9 cellular contexts compared by ENCODE assay signal in genomic region chr12:56931474-56931978, GRCh38. TPM values are rescaled to one million over a fixed set of nuclear protein-coding genes. Genes with fewer than 3 reads are reported as not detected.
DNase-seq lines count a peak whose midpoint lies in the region; ATAC-seq and TF ChIP-seq lines count a peak whose summit lies in the region.
"Had no signal": no experiment of that assay in that cellular context is flagged by ENCODE, and none has a peak within 500 bp of the region (broad histone marks: within the 10 kb centered on the region; RNA-seq: fewer than 3 reads in every experiment).

No MANE protein-coding gene starts in this region.

- no peaks in the 10 kb centered on the region for H3K79me2 ChIP-seq in PC-3 (ENCODE audit: low read length)

- POLR2A ChIA-PET in PC-3 (lab: Charles Lee; ENCODE audit: unreplicated experiment) = no interaction called here

- intact Hi-C loops in PC-3 (cut with micrococcal nuclease) (no loop called here), spleen (cut with DNase I; ENCODE audit: low total_unique reads) (no loop called here)

- no peaks in the 10 kb centered on the region for H3K9me2 ChIP-seq in PC-3 (replicated peaks; ENCODE audit: low read length)

- H3K4me3 ChIP-seq in PC-3 (ENCODE audit: low read length) (no peak overlapping the region), fibroblast of villous mesenchyme (ENCODE audit: low read depth, low read length) (no peak overlapping the region), spleen (no peak overlapping the region)

- no peaks in the 10 kb centered on the region for H3K36me3 ChIP-seq in PC-3 (ENCODE audit: low read depth, low read length)
- H3K36me3 ChIP-seq in spleen = no peaks in the 10 kb centered on the region

- H3K9me3 Mint-ChIP-seq in activated T-cell treated with anti-CD3 and anti-CD28 coated beads, Interleukin-2, amount 50 U/mL, for 72 hours = no peaks in the 10 kb centered on the region
- H3K9me3 Mint-ChIP-seq: T-cell had no signal

- no peaks in the 10 kb centered on the region for H3K36me3 Mint-ChIP-seq in activated T-cell treated with anti-CD3 and anti-CD28 coated beads, Interleukin-2, amount 50 U/mL, for 72 hours (ENCODE audit: insufficient read depth in 2 of 2)
- H3K36me3 Mint-ChIP-seq: T-cell had no signal

- no peak overlapping the region for H3K4me3 Mint-ChIP-seq in activated T-cell treated with anti-CD3 and anti-CD28 coated beads, Interleukin-2, amount 50 U/mL, for 72 hours
- H3K4me3 Mint-ChIP-seq: T-cell had no signal

- ATAC-seq in activated T-cell treated with anti-CD3 and anti-CD28 coated beads, Interleukin-2, amount 50 U/mL, for 72 hours (replicated peaks in 1 of 2) = peak in 1 of 2 donors; percentile 32
- no peak for ATAC-seq in PC-3
- ATAC-seq in HG03378 (IDR thresholded peaks at IDR 0.05; ENCODE audit: unreplicated experiment) = no peak
- ATAC-seq: T-cell had no signal

- no peaks in the 10 kb centered on the region for H3K4me1 Mint-ChIP-seq in activated T-cell treated with anti-CD3 and anti-CD28 coated beads, Interleukin-2, amount 50 U/mL, for 72 hours (ENCODE audit: low read depth)

- H3K4me1 ChIP-seq in PC-3 (ENCODE audit: insufficient read depth, low read length) (peaks cover 6% of the 10 kb centered on the region; the same call in 1 of the 2 replicates), spleen (peaks cover 0 to 28% (median 17%) of the 10 kb centered on the region in 6 donors)

- no peak overlapping the region for H3K9ac ChIP-seq in PC-3 (ENCODE audit: low read length)

- no peak overlapping the region for H3K27ac ChIP-seq in PC-3 (ENCODE audit: low read length)
- H3K27ac ChIP-seq in spleen = peak overlapping the region in 5 of 8 donors; percentile 12 to 57 (median 45)

- 54 to 66% (median 62%) methylated on average over 2 of the region's 2 CpGs for WGBS in spleen, 5 donors

- no peak for TF ChIP-seq POLR2A in spleen (IDR thresholded peaks at IDR 0.05)

- no peak overlapping the region for H2AFZ ChIP-seq in PC-3 (ENCODE audit: low read length)

- H3K27me3 ChIP-seq in PC-3 (ENCODE audit: low read length) (peaks cover 4% of the 10 kb centered on the region; the same call in 1 of the 2 replicates), spleen (replicated peaks in 1 of 7) (no peaks in the 10 kb centered on the region)

- no peaks in the 10 kb centered on the region for H4K20me1 ChIP-seq in PC-3 (ENCODE audit: low read length)

- peaks cover 6% of the 10 kb centered on the region for H3K27me3 Mint-ChIP-seq in activated T-cell treated with anti-CD3 and anti-CD28 coated beads, Interleukin-2, amount 50 U/mL, for 72 hours (ENCODE audit: low read depth)
- H3K27me3 Mint-ChIP-seq: T-cell had no signal

- DNase-seq in activated T-cell treated with anti-CD3 and anti-CD28 coated beads, Interleukin-2, amount 50 U/mL, for 72 hours = peak; percentile 15 to 16
- DNase-seq in activated T-cell treated with anti-CD3 and anti-CD28 coated beads, Interleukin-2, amount 50 U/mL, for 48 hours = no peak
- DNase-seq in PC-3 = peak; percentile 16
- peak; percentile 85 for DNase-seq in fibroblast of villous mesenchyme (ENCODE audit: low read depth)
- DNase-seq in spleen = no peak
- no peak for DNase-seq in T-helper 9 cell
- DNase-seq in NCI-H1092 treated with DMSO at 0.1 percent for 48 hours (lab: John Stamatoyannopoulos, UW) = no peak

- H3F3A ChIP-seq in PC-3 (ENCODE audit: low read length, unreplicated experiment) = no peaks in the 10 kb centered on the region

- no peak overlapping the region for H3K27ac Mint-ChIP-seq in activated T-cell treated with anti-CD3 and anti-CD28 coated beads, Interleukin-2, amount 50 U/mL, for 72 hours

- no peak overlapping the region for H3K4me2 ChIP-seq in PC-3 (ENCODE audit: low read length)

- CTCF ChIA-PET in PC-3 (lab: Charles Lee) = no interaction called here

- H3K9me3 ChIP-seq in PC-3 (ENCODE audit: low read length) = no peaks in the 10 kb centered on the region
- no peaks in the 10 kb centered on the region for H3K9me3 ChIP-seq in spleen

- no TSS peak for BruUV-seq in PC-3 (replicated peaks; lab: Mats Ljungman, UMichigan)

- TF ChIP-seq CTCF in PC-3 (conservative IDR thresholded peaks at IDR 0.05; ENCODE audit: low read depth, low read length) = no peak
- TF ChIP-seq CTCF in fibroblast of villous mesenchyme (IDR thresholded peaks at IDR 0.05; ENCODE audit: insufficient read depth, low read depth, low read length) = no peak
- TF ChIP-seq CTCF in spleen (IDR thresholded peaks at IDR 0.05 in 8 of 11, conservative IDR thresholded peaks at IDR 0.05 in 3 of 11) = no peak

RNA-seq across cellular contexts. Expression of gene SDR9C7, which starts 2.7 kb away (rescaled TPM):
- under 1 TPM in 1 of 2 donors, not detected in 1; 0.14 TPM for total RNA-seq in activated T-cell treated with anti-CD3 and anti-CD28 coated beads, Interleukin-2, amount 50 U/mL, for 72 hours
- total RNA-seq in PC-3 (2014; rRNA removed) (not detected in 2 replicates), fibroblast of villous mesenchyme (not detected in 2 replicates), spleen (under 1 TPM in 1 of 7 donors, not detected in 6; 0.51 TPM)
- polyA plus RNA-seq in spleen = under 1 TPM in 2 of 3 donors, not detected in 1; 0.03 to 0.04 TPM
- total RNA-seq: T-cell had no signal

RNA-seq across cellular contexts. Expression of gene RDH16, which starts 25.9 kb away (rescaled TPM):
- total RNA-seq in activated T-cell treated with anti-CD3 and anti-CD28 coated beads, Interleukin-2, amount 50 U/mL, for 72 hours = 1 to 10 TPM; 1.5 to 2.1 TPM
- 0.73 and 0.86 TPM in 2 replicates for total RNA-seq in PC-3 (2014; rRNA removed)
- total RNA-seq in fibroblast of villous mesenchyme = under 0.01 TPM in 2 replicates
- 1 to 10 TPM in 6 of 7 donors, under 1 TPM in 1; 0.94 to 3.9 (median 2.6) TPM for total RNA-seq in spleen
- polyA plus RNA-seq in spleen = 1 to 10 TPM in 2 of 3 donors, under 1 TPM in 1; 0.86 to 3.0 (median 2.3) TPM

Comparison
In these comparisons a context has a peak if more than half of its experiments do, and no peak if none do; other contexts are left out.
1. DNase-seq: peak in activated T-cell treated with anti-CD3 and anti-CD28 coated beads, Interleukin-2, amount 50 U/mL, for 72 hours (2 of 2), PC-3 (single experiment) and fibroblast of villous mesenchyme (single experiment); none in activated T-cell treated with anti-CD3 and anti-CD28 coated beads, Interleukin-2, amount 50 U/mL, for 48 hours (0 of 2), spleen (single experiment), T-helper 9 cell (single experiment) and NCI-H1092 treated with DMSO at 0.1 percent for 48 hours (single experiment).